22 cellular contexts compared by ENCODE assay signal in the genomic region with DNA sequence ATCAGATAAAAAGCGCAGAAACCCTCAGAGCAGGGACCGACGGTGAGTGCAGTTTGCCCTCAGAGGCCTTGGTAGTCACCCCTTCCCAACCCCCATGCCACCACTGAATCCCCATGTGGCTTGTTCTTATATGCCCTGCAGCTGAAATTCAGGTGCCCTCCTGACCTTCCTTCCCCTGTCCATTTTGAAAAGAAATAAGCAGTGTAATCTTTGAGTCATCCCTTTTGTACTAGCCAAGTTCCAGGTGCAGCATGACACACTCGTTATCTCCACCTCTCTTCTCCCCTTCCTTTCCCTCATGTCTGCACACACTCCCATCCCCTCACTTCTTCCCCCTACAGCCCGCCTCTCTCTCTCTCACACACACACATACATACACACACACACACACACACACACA. TPM values are rescaled to one million over a fixed set of nuclear protein-coding genes. Genes with fewer than 3 reads are reported as not detected.
DNase-seq lines count a peak whose midpoint lies in the region; ATAC-seq and TF ChIP-seq lines count a peak whose summit lies in the region.
"Had no signal": no experiment of that assay in that cellular context is flagged by ENCODE, and none has a peak within 500 bp of the region (broad histone marks: within the 10 kb centered on the region; RNA-seq: fewer than 3 reads in every experiment).

No MANE protein-coding gene starts in this region.

- H3K4me2 ChIP-seq in mammary epithelial cell (ENCODE audit: insufficient read depth, low read depth, low read length), result no peak overlapping the region
- no peak overlapping the region for H3K4me2 ChIP-seq in Karpas-422 (ENCODE audit: low read depth, low read length, poor library complexity, severe bottlenecking)

- H4K20me1 ChIP-seq in mammary epithelial cell (ENCODE audit: insufficient read depth, low read length) (no peaks in the 10 kb centered on the region), Karpas-422 (ENCODE audit: insufficient read depth, low read depth, low read length) (peaks cover 26% of the 10 kb centered on the region)

- no peak for TF ChIP-seq CTCF in mammary epithelial cell (conservative IDR thresholded peaks at IDR 0.05 in 1 of 2, IDR thresholded peaks at IDR 0.05 in 1 of 2; ENCODE audit: extremely low read depth in 1 of 2, insufficient read depth in 1 of 2, low read depth in 1 of 2, low read length in 2 of 2)

- ATAC-seq in HG03469 (IDR thresholded peaks at IDR 0.05; ENCODE audit: unreplicated experiment), result no peak
- ATAC-seq: mucosa of descending colon had no signal

- WGBS in mammary epithelial cell (ENCODE audit: low coverage, missing lambda C conversion rate), result 40% methylated on average over 2 of the region's 5 CpGs

- H3K9ac ChIP-seq in mammary epithelial cell (ENCODE audit: insufficient read depth, low read length) (no peak overlapping the region), Karpas-422 (ENCODE audit: low read length) (no peak overlapping the region)

- H3K9me3 ChIP-seq in mammary epithelial cell (replicated peaks; ENCODE audit: insufficient read depth, low read length) (no peaks in the 10 kb centered on the region), Karpas-422 (ENCODE audit: low read length) (no peaks in the 10 kb centered on the region)
- H3K9me3 ChIP-seq: mucosa of descending colon, SJCRH30 had no signal

- dilution Hi-C loops in mammary epithelial cell (cut with HindIII; ENCODE audit: low sequenced_read_pairs), result no loop called here

- DNase-seq in activated CD8-positive, alpha-beta memory T cell treated with anti-CD3 and anti-CD28 coated beads for 24 hours, result peak; percentile 11
- DNase-seq in activated CD8-positive, alpha-beta memory T cell treated with anti-CD3 and anti-CD28 coated beads, Interleukin-2, amount 50 U/mL, for 4 hours, result no peak
- DNase-seq in NCI-H226 (peak; percentile 10), mammary epithelial cell (peak; percentile 48), NCI-H526 treated with DMSO at 0.1 percent for 48 hours (lab: John Stamatoyannopoulos, UW) (no peak), Karpas-422 (no peak)
- DNase-seq in stimulated activated CD4-positive, alpha-beta T cell treated with anti-CD3 and anti-CD28 coated beads, Interleukin-4, amount 100 ng/mL, for 24 hours, result no peak
- DNase-seq: activated CD4-positive, alpha-beta T cell treated with anti-CD3 and anti-CD28 coated beads for 4 hours; activated effector memory CD4-positive, alpha-beta T cell treated with Interleukin-2 at 50 U/mL for 16 hours; CD4-positive, CD25-positive, alpha-beta regulatory T cell; DMS 273 treated with DMSO at 0.1 percent for 48 hours; effector CD4-positive, alpha-beta T cell; erythroblast; foreskin fibroblast; hippocampal formation; MM.1S; mucosa of descending colon; NCI-H1694 treated with DMSO at 0.1 percent for 48 hours; NCI-H526; SJCRH30 had no signal

- intact Hi-C loops in mammary epithelial cell (cut with micrococcal nuclease), result no loop called here

- H3K79me2 ChIP-seq in mammary epithelial cell (ENCODE audit: insufficient read depth, low read length), result no peaks in the 10 kb centered on the region
- H3K79me2 ChIP-seq in Karpas-422 (ENCODE audit: low read length), result peaks cover 67% of the 10 kb centered on the region

- H3K4me3 ChIP-seq in mammary epithelial cell (replicated peaks in 1 of 3; ENCODE audit: insufficient read depth in 1 of 3, low read depth in 2 of 3, low read length in 3 of 3), result no peak overlapping the region
- H3K4me3 ChIP-seq in Karpas-422 (ENCODE audit: low read length), result no peak overlapping the region
- H3K4me3 ChIP-seq: mucosa of descending colon, SJCRH30 had no signal

- H3K9me2 ChIP-seq in Karpas-422 (replicated peaks; ENCODE audit: insufficient read depth, low read length), result no peaks in the 10 kb centered on the region

- no peaks in the 10 kb centered on the region for H3K36me3 ChIP-seq in mammary epithelial cell (ENCODE audit: insufficient read depth, low read length)
- H3K36me3 ChIP-seq in Karpas-422 (ENCODE audit: insufficient read depth, low read length), result peaks cover 64% of the 10 kb centered on the region
- H3K36me3 ChIP-seq: SJCRH30 had no signal

- CTCF ChIA-PET in mammary epithelial cell (lab: Charles Lee; ENCODE audit: low non-redundant PET), result no interaction called here

- H2AFZ ChIP-seq in mammary epithelial cell (ENCODE audit: low read depth, low read length) (no peak overlapping the region), Karpas-422 (ENCODE audit: low read length) (no peak overlapping the region)

- no TSS peak for BruUV-seq in mammary epithelial cell (replicated peaks; lab: Mats Ljungman, UMichigan)

- H3K27ac ChIP-seq in mammary epithelial cell (ENCODE audit: insufficient read depth, low read depth, low read length) (no peak overlapping the region), Karpas-422 (ENCODE audit: low read length) (no peak overlapping the region)
- H3K27ac ChIP-seq: SJCRH30 had no signal

- H3K4me1 ChIP-seq in mammary epithelial cell (ENCODE audit: insufficient read depth, low read length) (peaks cover 13% of the 10 kb centered on the region), Karpas-422 (ENCODE audit: low read length) (peaks cover 13% of the 10 kb centered on the region)
- H3K4me1 ChIP-seq: SJCRH30 had no signal

- H3K27me3 ChIP-seq in mammary epithelial cell (ENCODE audit: insufficient read depth, low read length), result no peaks in the 10 kb centered on the region
- H3K27me3 ChIP-seq in Karpas-422 (ENCODE audit: low read length), result no peaks in the 10 kb centered on the region
- H3K27me3 ChIP-seq: SJCRH30 had no signal

- in situ Hi-C loops in mammary epithelial cell (cut with MboI; ENCODE audit: low sequenced_read_pairs in 2 of 2), result loop anchor here (25.0 kb wide), 3 partner anchors 217 to 1267 kb away; partner anchors contain the start of gene DIRAS2 (in 1 of the 2)

RNA-seq across cellular contexts. Expression of gene SYK, which starts 53.0 kb away (rescaled TPM):
- 10 to 100 TPM in 1 of 2 donors, 1 to 10 TPM in 1; 1.7 to 10.6 TPM for total RNA-seq in mammary epithelial cell
- 4.1 TPM for polyA plus RNA-seq in mammary epithelial cell
- polyA minus RNA-seq in mammary epithelial cell, result 11.2 TPM
- total RNA-seq in Karpas-422 (2014; rRNA removed; shearing (Covaris generic); ENCODE audit: low replicate concordance), result 151 and 216 TPM in 2 replicates
- total RNA-seq: SJCRH30 had no signal
- polyA plus RNA-seq: neural cell had no signal

Comparison
In these comparisons a context has a peak if more than half of its experiments do, and no peak if none do; other contexts are left out.
1. DNase-seq: peak in activated CD8-positive, alpha-beta memory T cell treated with anti-CD3 and anti-CD28 coated beads for 24 hours (single experiment), NCI-H226 (single experiment) and mammary epithelial cell (single experiment); none in activated CD8-positive, alpha-beta memory T cell treated with anti-CD3 and anti-CD28 coated beads, Interleukin-2, amount 50 U/mL, for 4 hours (single experiment), NCI-H526 treated with DMSO at 0.1 percent for 48 hours (single experiment), Karpas-422 (single experiment) and stimulated activated CD4-positive, alpha-beta T cell treated with anti-CD3 and anti-CD28 coated beads, Interleukin-4, amount 100 ng/mL, for 24 hours (single experiment).
2. RNA of gene SYK, which starts 53.0 kb away (total RNA-seq): 151 to 216 TPM in Karpas-422; 1.7 to 10.6 TPM in mammary epithelial cell; every median in the first group is over 10 times any median in the second.